ENCODE assay signal across 8 cellular contexts in genomic region chr1:204975568-204976235, GRCh38.
DNase-seq lines count a peak whose midpoint lies in the region; ATAC-seq and TF ChIP-seq lines count a peak whose summit lies in the region.

No MANE protein-coding gene starts in this region.

- CTCF ChIA-PET in Calu3 (lab: Charles Lee) = interaction anchor here (0.5 to 3.6 kb wide), 6 partner anchors 9 to 495 kb away, joined by 3 to 44 read pairs (median 4); no protein-coding TSS in a partner anchor

- TF ChIP-seq POLR2A in gastroesophageal sphincter (IDR thresholded peaks at IDR 0.05) = no peak

- DNase-seq in Calu3 (peak; percentile 82), HFF-Myc (ENCODE audit: extremely low read depth, low read depth) (no peak), RPMI7951 (ENCODE audit: low read depth) (peak; percentile 17), pons (ENCODE audit: low spot score) (peak; percentile 40), GOT3 (lab: John Stamatoyannopoulos, UW) (no peak)
- peak; percentile 10 for DNase-seq in activated effector memory CD4-positive, alpha-beta T cell treated with Interleukin-2 at 50 U/mL for 16 hours

- no peak overlapping the region for H3K27ac Mint-ChIP-seq in Calu3 (ENCODE audit: unreplicated experiment)

- no peaks in the 10 kb centered on the region for H3K9me3 Mint-ChIP-seq in Calu3 (ENCODE audit: low read depth, unreplicated experiment)

- H3K4me1 Mint-ChIP-seq in Calu3 (ENCODE audit: low read depth, unreplicated experiment) = no peaks in the 10 kb centered on the region

- no TSS peak for BruUV-seq in Calu3 (replicated peaks; lab: Mats Ljungman, UMichigan)

- H3K36me3 Mint-ChIP-seq in Calu3 (ENCODE audit: insufficient read depth, unreplicated experiment) = no peaks in the 10 kb centered on the region

- H3K4me3 ChIP-seq in HFF-Myc (replicated peaks; ENCODE audit: low read depth, low read length) (no peak overlapping the region), gastroesophageal sphincter (no peak overlapping the region)

- 47 to 64% methylated on average over 2 to 8 of the region's 8 CpGs for WGBS in gastroesophageal sphincter (ENCODE audit: low coverage in 1 of 2), 2 donors

- ATAC-seq in gastroesophageal sphincter (peak; percentile 60), GM21825 (IDR thresholded peaks at IDR 0.05; ENCODE audit: unreplicated experiment) (no peak)

- intact Hi-C loops in Calu3 (cut with micrococcal nuclease; ENCODE audit: unreplicated experiment) = loop anchor here (1.0 kb wide), 1 partner anchor 281 kb away; no protein-coding TSS in a partner anchor

- peaks cover 99% of the 10 kb centered on the region for H3K27me3 Mint-ChIP-seq in Calu3 (ENCODE audit: unreplicated experiment)

- no peak overlapping the region for H3K27ac ChIP-seq in gastroesophageal sphincter

- TF ChIP-seq CTCF in Calu3 (IDR thresholded peaks at IDR 0.05; ENCODE audit: unreplicated experiment) (peak; percentile 69), HFF-Myc (IDR thresholded peaks at IDR 0.05; ENCODE audit: low read depth, low read length, missing control alignments) (peak; percentile 83), gastroesophageal sphincter (IDR thresholded peaks at IDR 0.05) (peak in 3 of 4 experiments; percentile 66 to 75 (median 73))

- no peaks in the 10 kb centered on the region for H3K4me1 ChIP-seq in gastroesophageal sphincter

- no peaks in the 10 kb centered on the region for H3K27me3 ChIP-seq in gastroesophageal sphincter

- H3K4me3 Mint-ChIP-seq in Calu3 (ENCODE audit: low read depth, unreplicated experiment) = no peak overlapping the region

- peaks cover 0 to 100% of the 10 kb centered on the region in 2 donors for H3K36me3 ChIP-seq in gastroesophageal sphincter

- no peak for TF ChIP-seq EP300 in gastroesophageal sphincter (IDR thresholded peaks at IDR 0.05)

- no peaks in the 10 kb centered on the region for H3K9me3 ChIP-seq in gastroesophageal sphincter

Comparison
In these comparisons a context has a peak if more than half of its experiments do, and no peak if none do; other contexts are left out.
1. DNase-seq: peak in Calu3 (single experiment), RPMI7951 (single experiment), activated effector memory CD4-positive, alpha-beta T cell treated with Interleukin-2 at 50 U/mL for 16 hours (single experiment) and pons (single experiment); none in HFF-Myc (single experiment) and GOT3 (single experiment).
2. Peak in every context shown above with its lines, with median percentiles within 50 percentile points of each other: CTCF ChIP-seq.